Comparison of ENCODE assay signal across 24 cellular contexts in the genomic region with DNA sequence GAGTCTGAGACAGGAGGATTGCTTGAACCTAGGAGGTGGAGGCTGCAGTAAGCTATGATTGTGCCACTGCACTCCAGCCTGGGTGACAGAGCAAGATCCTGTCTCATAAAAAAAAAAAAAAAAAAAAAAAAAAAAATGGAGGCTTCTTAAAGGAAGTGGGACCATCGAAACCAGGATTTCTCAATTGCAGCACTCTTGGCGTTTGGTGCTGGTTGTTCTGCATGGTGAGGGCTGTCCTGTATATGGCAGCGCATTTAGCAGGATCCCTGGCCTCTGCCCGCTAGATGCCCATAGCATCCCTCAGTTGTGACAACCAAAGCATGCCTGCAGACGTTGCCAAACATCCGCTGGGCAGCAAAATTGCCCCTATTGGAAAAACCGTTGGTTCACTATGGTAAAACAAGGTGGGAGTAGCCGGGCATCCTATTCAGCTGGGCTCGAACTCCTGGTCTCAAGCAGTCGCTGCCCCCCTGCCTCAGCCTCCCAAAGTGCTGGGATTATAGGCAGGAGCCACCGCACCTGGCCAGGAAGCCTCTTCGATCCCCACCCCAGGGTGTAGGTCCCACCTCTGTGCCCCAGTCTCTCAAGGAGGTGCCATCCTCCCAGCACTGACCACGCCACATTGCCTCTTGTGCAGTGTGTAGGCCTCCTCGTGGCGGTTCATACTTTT. TPM values are rescaled to one million over a fixed set of nuclear protein-coding genes. Genes with fewer than 3 reads are reported as not detected.
A peak's percentile ranks its signal among the peaks of the same experiment; 100 is the strongest.
DNase-seq lines count a peak whose midpoint lies in the region; ATAC-seq, FAIRE-seq and TF ChIP-seq lines count a peak whose summit lies in the region.
"Had no signal": no experiment of that assay in that cellular context is flagged by ENCODE, and none has a peak within 500 bp of the region (broad histone marks: within the 10 kb centered on the region; RNA-seq: fewer than 3 reads in every experiment).

No MANE protein-coding gene starts in this region.

- intact Hi-C loops in Right ventricle myocardium inferior (cut with DNase I), result no loop called here
- intact Hi-C loops in left ventricle myocardium inferior (cut with micrococcal nuclease), result no loop called here
- intact Hi-C loops in kidney (cut with DNase I), result no loop called here

- H3K27me3 ChIP-seq in left ventricle myocardium inferior (ENCODE audit: low read depth) (no peaks in the 10 kb centered on the region), SJCRH30 (no peaks in the 10 kb centered on the region)
- H3K27me3 ChIP-seq: BLaER1 had no signal

- no peak overlapping the region for H3K9ac ChIP-seq in kidney (ENCODE audit: low read length in 2 of 2)
- H3K9ac ChIP-seq: BLaER1, KMS-11 had no signal

- H3K4me3 ChIP-seq in left ventricle myocardium inferior (no peak overlapping the region), kidney (ENCODE audit: low read length in 2 of 2) (no peak overlapping the region), SJCRH30 (no peak overlapping the region)
- H3K4me3 ChIP-seq: BLaER1 had no signal

- ATAC-seq in Right ventricle myocardium inferior, result no peak
- ATAC-seq: CD8-positive, alpha-beta T cell had no signal

- H3K4me1 ChIP-seq in left ventricle myocardium inferior (no peaks in the 10 kb centered on the region), kidney (ENCODE audit: control insufficient read depth in 1 of 2, insufficient read depth in 1 of 2, low read depth in 1 of 2, low read length in 2 of 2) (no peaks in the 10 kb centered on the region), SJCRH30 (no peaks in the 10 kb centered on the region)

- H3K27ac ChIP-seq in left ventricle myocardium inferior (replicated peaks), result no peak overlapping the region
- H3K27ac ChIP-seq in kidney (ENCODE audit: low read depth in 2 of 2, low read length in 2 of 2), result no peak overlapping the region
- no peak overlapping the region for H3K27ac ChIP-seq in SJCRH30
- H3K27ac ChIP-seq: BLaER1, KMS-11 had no signal

- TF ChIP-seq CTCF in left ventricle myocardium inferior (IDR thresholded peaks at IDR 0.05; ENCODE audit: borderline replicate concordance), result no peak
- no peak for TF ChIP-seq CTCF in kidney (IDR thresholded peaks at IDR 0.05; ENCODE audit: borderline replicate concordance, extremely low read depth, insufficient read depth)

- no peak for FAIRE-seq in kidney (lab: Jason Lieb, UNC)
- FAIRE-seq: A204.1, GM12892, GM18507, H1, RCC 7860 had no signal

- peak; percentile 18 for DNase-seq in Right ventricle myocardium inferior (ENCODE audit: missing footprints)
- no peak for DNase-seq in left ventricle myocardium inferior
- DNase-seq in NOMO-1 treated with dmso at 0.1 percent for 144 hours (lab: John Stamatoyannopoulos, UW; ENCODE audit: unreplicated experiment), result peak; percentile 44
- peak; percentile 64 for DNase-seq in kidney
- no peak for DNase-seq in pons (ENCODE audit: low spot score)
- no peak for DNase-seq in Ammon's horn (ENCODE audit: low spot score)
- DNase-seq in SJCRH30, result no peak
- DNase-seq: CD8-positive, alpha-beta T cell; DMS53; EL; NCI-H1092; NCI-H1436 treated with DMSO at 0.1 percent for 48 hours; NCI-H2029; NCI-H2171; NCI-H526; Right ventricle myocardium superior had no signal

- H3K9me3 ChIP-seq in left ventricle myocardium inferior (replicated peaks) (no peaks in the 10 kb centered on the region), kidney (ENCODE audit: control insufficient read depth in 1 of 2, low read length in 2 of 2) (no peaks in the 10 kb centered on the region), SJCRH30 (replicated peaks) (no peaks in the 10 kb centered on the region)
- H3K9me3 ChIP-seq: BLaER1 had no signal

- H3K36me3 ChIP-seq in left ventricle myocardium inferior (peaks cover 89% of the 10 kb centered on the region), kidney (ENCODE audit: control insufficient read depth in 1 of 2, insufficient read depth in 2 of 2, low read length in 2 of 2) (peaks cover 6 to 11% of the 10 kb centered on the region in 2 donors), SJCRH30 (no peaks in the 10 kb centered on the region)

RNA-seq across cellular contexts. Expression of gene NPIPB7, which starts 6.5 kb away (rescaled TPM):
- total RNA-seq in Right ventricle myocardium inferior (not detected), left ventricle myocardium inferior (not detected), kidney (not detected)
- not detected for polyA plus RNA-seq in kidney (ENCODE audit: insufficient read depth, low read depth, low replicate concordance)
- not detected in 2 replicates for total RNA-seq in SJCRH30 (2014; rRNA removed; shearing (Covaris generic))
- total RNA-seq: CD8-positive, alpha-beta T cell; H1; Right ventricle myocardium superior had no signal

RNA-seq across cellular contexts. Expression of gene CLN3, which starts 13.2 kb away (rescaled TPM):
- total RNA-seq in Right ventricle myocardium inferior (14.8 TPM), left ventricle myocardium inferior (13.6 TPM), kidney (35.0 TPM)
- polyA plus RNA-seq in kidney (ENCODE audit: insufficient read depth, low read depth, low replicate concordance), result 54.1 TPM
- 7.3 and 10.2 TPM in 2 replicates for total RNA-seq in SJCRH30 (2014; rRNA removed; shearing (Covaris generic))

RNA-seq across cellular contexts. Expression of gene APOBR, which starts 15.8 kb away (rescaled TPM):
- total RNA-seq in Right ventricle myocardium inferior (0.51 TPM), left ventricle myocardium inferior (0.38 TPM), kidney (3.2 TPM)
- polyA plus RNA-seq in kidney (ENCODE audit: insufficient read depth, low read depth, low replicate concordance), result 0.45 TPM
- not detected in 2 replicates for total RNA-seq in SJCRH30 (2014; rRNA removed; shearing (Covaris generic))
- total RNA-seq: H1 had no signal
- polyA plus RNA-seq: H1 had no signal

RNA-seq across cellular contexts. Expression of gene IL27, which starts 28.0 kb away (rescaled TPM):
- total RNA-seq in Right ventricle myocardium inferior, result not detected
- total RNA-seq in left ventricle myocardium inferior, result not detected
- 0.31 TPM for total RNA-seq in kidney
- polyA plus RNA-seq in kidney (ENCODE audit: insufficient read depth, low read depth, low replicate concordance), result not detected
- not detected in 2 replicates for total RNA-seq in SJCRH30 (2014; rRNA removed; shearing (Covaris generic))
- total RNA-seq: CD8-positive, alpha-beta T cell; H1; OCI-LY7; Right ventricle myocardium superior had no signal
- polyA plus RNA-seq: H1 had no signal

Comparison
In these comparisons a context has a peak if more than half of its experiments do, and no peak if none do; other contexts are left out.
1. DNase-seq: peak in Right ventricle myocardium inferior (single experiment), NOMO-1 treated with dmso at 0.1 percent for 144 hours (single experiment) and kidney (single experiment); none in left ventricle myocardium inferior (single experiment), pons (single experiment), Ammon's horn (single experiment) and SJCRH30 (0 of 2).